1 cellular context compared by ENCODE assay signal in the genomic region with DNA sequence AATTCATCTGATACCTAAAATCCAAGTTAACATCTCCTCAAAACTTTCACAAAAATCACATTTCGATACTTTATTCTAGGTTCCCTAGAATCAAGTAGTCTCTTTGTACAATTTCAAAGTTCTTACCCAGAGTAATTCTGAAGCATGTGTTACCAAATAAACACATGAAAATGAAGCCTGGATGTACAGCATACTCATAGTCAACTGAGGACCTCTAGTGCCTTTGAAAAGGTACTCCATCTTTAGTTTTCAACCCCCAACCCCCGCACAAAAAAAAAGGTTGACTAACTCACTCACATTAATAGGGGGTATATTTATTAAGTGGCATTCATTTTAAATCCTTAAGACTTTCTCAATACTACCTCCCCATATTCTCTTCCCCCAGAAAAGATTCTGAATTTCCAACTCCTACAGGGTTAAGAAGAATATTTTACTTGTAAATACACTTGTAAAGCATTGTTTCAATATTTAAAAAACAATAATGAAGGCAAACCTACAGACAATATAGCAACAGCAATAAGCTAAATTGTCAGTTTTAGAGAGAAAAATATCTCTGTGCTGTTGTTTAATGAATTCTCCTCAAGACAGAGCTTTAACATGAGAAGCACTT.
TF ChIP-seq lines count a peak whose summit lies in the region.

No MANE protein-coding gene starts in this region.

TF ChIP-seq in HEK293, 187 proteins besides CTCF, POLR2A, EP300 and RAD21 (continued from another document):
- TF ChIP-seq, protein P1, sequence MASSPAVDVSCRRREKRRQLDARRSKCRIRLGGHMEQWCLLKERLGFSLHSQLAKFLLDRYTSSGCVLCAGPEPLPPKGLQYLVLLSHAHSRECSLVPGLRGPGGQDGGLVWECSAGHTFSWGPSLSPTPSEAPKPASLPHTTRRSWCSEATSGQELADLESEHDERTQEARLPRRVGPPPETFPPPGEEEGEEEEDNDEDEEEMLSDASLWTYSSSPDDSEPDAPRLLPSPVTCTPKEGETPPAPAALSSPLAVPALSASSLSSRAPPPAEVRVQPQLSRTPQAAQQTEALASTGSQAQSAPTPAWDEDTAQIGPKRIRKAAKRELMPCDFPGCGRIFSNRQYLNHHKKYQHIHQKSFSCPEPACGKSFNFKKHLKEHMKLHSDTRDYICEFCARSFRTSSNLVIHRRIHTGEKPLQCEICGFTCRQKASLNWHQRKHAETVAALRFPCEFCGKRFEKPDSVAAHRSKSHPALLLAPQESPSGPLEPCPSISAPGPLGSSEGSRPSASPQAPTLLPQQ (tag by site-specific recombination; IDR thresholded peaks at IDR 0.05), result no peak
- TF ChIP-seq, protein P2, sequence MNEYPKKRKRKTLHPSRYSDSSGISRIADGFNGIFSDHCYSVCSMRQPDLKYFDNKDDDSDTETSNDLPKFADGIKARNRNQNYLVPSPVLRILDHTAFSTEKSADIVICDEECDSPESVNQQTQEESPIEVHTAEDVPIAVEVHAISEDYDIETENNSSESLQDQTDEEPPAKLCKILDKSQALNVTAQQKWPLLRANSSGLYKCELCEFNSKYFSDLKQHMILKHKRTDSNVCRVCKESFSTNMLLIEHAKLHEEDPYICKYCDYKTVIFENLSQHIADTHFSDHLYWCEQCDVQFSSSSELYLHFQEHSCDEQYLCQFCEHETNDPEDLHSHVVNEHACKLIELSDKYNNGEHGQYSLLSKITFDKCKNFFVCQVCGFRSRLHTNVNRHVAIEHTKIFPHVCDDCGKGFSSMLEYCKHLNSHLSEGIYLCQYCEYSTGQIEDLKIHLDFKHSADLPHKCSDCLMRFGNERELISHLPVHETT (tag by site-specific recombination; IDR thresholded peaks at IDR 0.05), result no peak
- TF ChIP-seq ZNF2 (tag by site-specific recombination; IDR thresholded peaks at IDR 0.05) (no peak), ZNF596 (tag by site-specific recombination; IDR thresholded peaks at IDR 0.05) (no peak)
